1 cellular context compared by ENCODE assay signal in the genomic region with DNA sequence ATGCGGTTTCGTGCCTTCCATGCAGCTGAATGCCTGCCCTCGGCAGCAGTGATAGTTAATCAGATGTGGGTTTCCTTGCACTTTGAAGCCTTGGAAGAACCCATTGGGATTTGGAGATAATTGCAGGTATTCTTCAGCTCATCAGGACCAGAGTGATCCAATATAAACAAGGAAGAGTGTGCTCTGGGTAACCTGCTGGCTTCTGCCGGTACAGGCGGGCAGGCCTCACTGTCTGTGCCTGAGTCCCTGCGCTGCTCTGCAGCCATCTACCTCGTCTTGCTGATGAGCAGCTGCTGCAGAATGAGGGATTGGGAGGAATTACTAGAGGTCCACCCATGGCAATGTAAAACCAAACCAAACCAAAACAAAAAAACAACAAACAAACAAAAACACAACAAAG.
TF ChIP-seq lines count a peak whose summit lies in the region.

No MANE protein-coding gene starts in this region.

TF ChIP-seq in GM23338, 12 proteins besides CTCF, POLR2A, EP300 and RAD21 (continued from another document):
- TF ChIP-seq JUNB (IDR thresholded peaks at IDR 0.05; ENCODE audit: unreplicated experiment): no peak
